ENCODE assay signal across 1 cellular context in genomic region chr6:28383235-28384142, GRCh38.
TF ChIP-seq lines count a peak whose summit lies in the region.

No MANE protein-coding gene starts in this region.

TF ChIP-seq in K562, 482 proteins besides CTCF, POLR2A, EP300 and RAD21 (continued from another document and continues in another):
- no peak for TF ChIP-seq THRA (IDR thresholded peaks at IDR 0.05)
- peak; percentile 39 for TF ChIP-seq TEAD4 (IDR thresholded peaks at IDR 0.05; ENCODE audit: low read length)
- TF ChIP-seq TEAD4 (CRISPR knock-in tag; IDR thresholded peaks at IDR 0.05; ENCODE audit: borderline replicate concordance), result no peak
- no peak for TF ChIP-seq PHB2 (IDR thresholded peaks at IDR 0.05; ENCODE audit: low read depth)
- TF ChIP-seq ZKSCAN8 (CRISPR knock-in tag; IDR thresholded peaks at IDR 0.05), result no peak
- TF ChIP-seq POLR2H (tag; IDR thresholded peaks at IDR 0.05; ENCODE audit: low read depth), result no peak
- TF ChIP-seq ZNF23 (CRISPR knock-in tag; IDR thresholded peaks at IDR 0.05), result no peak
- no peak for TF ChIP-seq PURB (CRISPR knock-in tag; IDR thresholded peaks at IDR 0.05; ENCODE audit: low read depth)
- TF ChIP-seq ZNF263 (CRISPR knock-in tag; IDR thresholded peaks at IDR 0.05; ENCODE audit: borderline replicate concordance), result no peak; the same call in 1 of the 2 replicates
- peak; percentile 79 to 91 for TF ChIP-seq E2F6 (IDR thresholded peaks at IDR 0.05; ENCODE audit: borderline replicate concordance in 1 of 2, extremely low read depth in 1 of 2, insufficient read depth in 1 of 2, insufficient read length in 1 of 2, low read depth in 1 of 2, low read length in 1 of 2, poor library complexity in 1 of 2, severe bottlenecking in 1 of 2)
- TF ChIP-seq ZNF239 (CRISPR knock-in tag; IDR thresholded peaks at IDR 0.05), result no peak
- TF ChIP-seq WHSC1 (IDR thresholded peaks at IDR 0.05; ENCODE audit: low read length), result no peak
- TF ChIP-seq MIER1 (IDR thresholded peaks at IDR 0.05; ENCODE audit: low read depth), result no peak
- no peak for TF ChIP-seq SMAD1 (IDR thresholded peaks at IDR 0.05; ENCODE audit: low read depth, low read length, partially characterized antibody)
- TF ChIP-seq FOXJ3 (CRISPR knock-in tag; IDR thresholded peaks at IDR 0.05), result no peak
- no peak; the same call in 1 of the 2 replicates for TF ChIP-seq ZBTB2 (IDR thresholded peaks at IDR 0.05)
- TF ChIP-seq KAT8 (IDR thresholded peaks at IDR 0.05; ENCODE audit: low read depth), result no peak
- peak; percentile 67 for TF ChIP-seq EP400 (IDR thresholded peaks at IDR 0.05)
- no peak for TF ChIP-seq ZBTB40 (IDR thresholded peaks at IDR 0.05)
- TF ChIP-seq ZBTB40 (CRISPR knock-in tag; IDR thresholded peaks at IDR 0.05), result no peak
- TF ChIP-seq NFE2L1 (tag; IDR thresholded peaks at IDR 0.05; ENCODE audit: borderline replicate concordance, low read depth), result no peak
- TF ChIP-seq ZNF384 (IDR thresholded peaks at IDR 0.05; ENCODE audit: low read depth, low read length), result no peak
- no peak for TF ChIP-seq ZNF124 (CRISPR knock-in tag; IDR thresholded peaks at IDR 0.05)
- 0 out of 2 replicates have a peak, but pooled peaks have one; percentile 43 for TF ChIP-seq ZEB2 (IDR thresholded peaks at IDR 0.05)
- no peak for TF ChIP-seq PRPF4 (IDR thresholded peaks at IDR 0.05; ENCODE audit: insufficient read depth, low read depth, low read length, poor library complexity, severe bottlenecking)
- TF ChIP-seq ZNF175 (CRISPR knock-in tag; IDR thresholded peaks at IDR 0.05; ENCODE audit: low read depth), result no peak
- TF ChIP-seq ZBTB9 (CRISPR knock-in tag; IDR thresholded peaks at IDR 0.05), result no peak
- no peak for TF ChIP-seq ARID3B (CRISPR knock-in tag; IDR thresholded peaks at IDR 0.05; ENCODE audit: borderline replicate concordance)
- no peak for TF ChIP-seq ELK1 (CRISPR knock-in tag; IDR thresholded peaks at IDR 0.05)
- TF ChIP-seq MTF1 (CRISPR knock-in tag; IDR thresholded peaks at IDR 0.05; ENCODE audit: borderline replicate concordance), result no peak
- no peak for TF ChIP-seq ZNF217 (CRISPR knock-in tag; IDR thresholded peaks at IDR 0.05)
- TF ChIP-seq RERE (CRISPR knock-in tag; IDR thresholded peaks at IDR 0.05; ENCODE audit: borderline replicate concordance), result no peak
- no peak for TF ChIP-seq TCFL5 (CRISPR knock-in tag; conservative IDR thresholded peaks at IDR 0.05)
- peak; percentile 47; the same call in 1 of the 2 replicates for TF ChIP-seq FOSL1 (tag; conservative IDR thresholded peaks at IDR 0.05)
- no peak for TF ChIP-seq ELF2 (CRISPR knock-in tag; IDR thresholded peaks at IDR 0.05)
- TF ChIP-seq OTX1 (CRISPR knock-in tag; IDR thresholded peaks at IDR 0.05), result no peak
- TF ChIP-seq CTBP1 (IDR thresholded peaks at IDR 0.05; ENCODE audit: borderline replicate concordance), result peak; percentile 77; the same call in 1 of the 2 replicates
- TF ChIP-seq ZNF224 (CRISPR knock-in tag; IDR thresholded peaks at IDR 0.05), result no peak
